ENCODE assay signal across 8 cellular contexts in genomic region chr2:73113634-73113958, GRCh38. TPM values are rescaled to one million over a fixed set of nuclear protein-coding genes. Genes with fewer than 3 reads are reported as not detected.
DNase-seq lines count a peak whose midpoint lies in the region; ATAC-seq, FAIRE-seq and TF ChIP-seq lines count a peak whose summit lies in the region.

No MANE protein-coding gene starts in this region.

- H3K4me3 ChIP-seq in astrocyte (ENCODE audit: insufficient read depth, low read depth, low read length), result peak overlapping the region; percentile 68
- peak overlapping the region; percentile 61 to 87 (median 78) for H3K4me3 ChIP-seq in liver (ENCODE audit: low read depth in 1 of 3, low read length in 3 of 3)
- H3K4me3 ChIP-seq in thymus (ENCODE audit: low read length), result peak overlapping the region; percentile 59

- ATAC-seq in GM21515 (IDR thresholded peaks at IDR 0.05; ENCODE audit: unreplicated experiment), result no peak

- peaks cover 27% of the 10 kb centered on the region for H3K4me1 Mint-ChIP-seq in activated T-cell treated with anti-CD3 and anti-CD28 coated beads, Interleukin-2, amount 50 U/mL, for 24 hours (ENCODE audit: low read depth)
- peaks cover 14% of the 10 kb centered on the region for H3K4me1 Mint-ChIP-seq in astrocyte (ENCODE audit: low read depth, unreplicated experiment)

- H3K9me3 ChIP-seq in astrocyte (ENCODE audit: insufficient read depth, low read depth, low read length) (no peaks in the 10 kb centered on the region), liver (ENCODE audit: control insufficient read depth in 4 of 4, low read length in 3 of 4) (no peaks in the 10 kb centered on the region), thymus (ENCODE audit: control insufficient read depth) (no peaks in the 10 kb centered on the region)

- H3K9me3 Mint-ChIP-seq in activated T-cell treated with anti-CD3 and anti-CD28 coated beads, Interleukin-2, amount 50 U/mL, for 24 hours, result no peaks in the 10 kb centered on the region
- H3K9me3 Mint-ChIP-seq in astrocyte (ENCODE audit: unreplicated experiment), result no peaks in the 10 kb centered on the region

- no peak overlapping the region for H3K27ac Mint-ChIP-seq in activated T-cell treated with anti-CD3 and anti-CD28 coated beads, Interleukin-2, amount 50 U/mL, for 24 hours
- peak overlapping the region; percentile 66 for H3K27ac Mint-ChIP-seq in astrocyte (ENCODE audit: unreplicated experiment)

- TF ChIP-seq RAD21 in liver (IDR thresholded peaks at IDR 0.05), result no peak

- peaks cover 40% of the 10 kb centered on the region for H3K79me2 ChIP-seq in astrocyte (ENCODE audit: insufficient read depth, low read length)

- H3K27ac ChIP-seq in astrocyte (ENCODE audit: low read depth, low read length) (peak overlapping the region; percentile 96), liver (ENCODE audit: low read depth in 1 of 2, low read length in 2 of 2) (peak overlapping the region; percentile 73 to 77), thymus (ENCODE audit: low read depth) (no peak overlapping the region)

- peak overlapping the region; percentile 96 for H3K9ac ChIP-seq in astrocyte (ENCODE audit: low read length)
- H3K9ac ChIP-seq in liver (ENCODE audit: low read depth in 1 of 2, low read length in 2 of 2), result no peak overlapping the region

- peak overlapping the region; percentile 97 for H3K4me2 ChIP-seq in astrocyte (ENCODE audit: low read length)

- FAIRE-seq in astrocyte (lab: Jason Lieb, UNC), result no peak

- H3K27me3 ChIP-seq in astrocyte (ENCODE audit: insufficient read depth, low read length), result no peaks in the 10 kb centered on the region
- no peaks in the 10 kb centered on the region for H3K27me3 ChIP-seq in liver (ENCODE audit: control insufficient read depth in 4 of 4, insufficient read depth in 4 of 4, low read length in 3 of 4)
- H3K27me3 ChIP-seq in thymus (ENCODE audit: control insufficient read depth, insufficient read depth), result peaks cover 45% of the 10 kb centered on the region

- H4K20me1 ChIP-seq in astrocyte (ENCODE audit: insufficient read depth, low read length), result peaks cover 35% of the 10 kb centered on the region

- H3K36me3 Mint-ChIP-seq in activated T-cell treated with anti-CD3 and anti-CD28 coated beads, Interleukin-2, amount 50 U/mL, for 24 hours (ENCODE audit: low read depth), result no peaks in the 10 kb centered on the region
- peaks cover 4% of the 10 kb centered on the region for H3K36me3 Mint-ChIP-seq in astrocyte (ENCODE audit: low read depth, unreplicated experiment)

- H3K4me1 ChIP-seq in astrocyte (ENCODE audit: insufficient read depth, low read length), result peaks cover 20% of the 10 kb centered on the region
- peaks cover 2 to 13% (median 11%) of the 10 kb centered on the region in 4 donors for H3K4me1 ChIP-seq in liver (ENCODE audit: control insufficient read depth in 4 of 4, insufficient read depth in 4 of 4, low read length in 3 of 4)
- peaks cover 3% of the 10 kb centered on the region for H3K4me1 ChIP-seq in thymus (ENCODE audit: control insufficient read depth, insufficient read depth, low read length)

- H3K36me3 ChIP-seq in astrocyte (ENCODE audit: insufficient read depth, low read length) (no peaks in the 10 kb centered on the region), liver (ENCODE audit: control insufficient read depth in 4 of 4, insufficient read depth in 3 of 4, low read depth in 1 of 4, low read length in 3 of 4) (no peaks in the 10 kb centered on the region), thymus (ENCODE audit: control insufficient read depth, insufficient read depth) (no peaks in the 10 kb centered on the region)

- peak overlapping the region; percentile 63 for H3K4me3 Mint-ChIP-seq in activated T-cell treated with anti-CD3 and anti-CD28 coated beads, Interleukin-2, amount 50 U/mL, for 24 hours
- H3K4me3 Mint-ChIP-seq in astrocyte (ENCODE audit: unreplicated experiment), result peak overlapping the region; percentile 76

- no peak for DNase-seq in activated T-cell treated with anti-CD3 and anti-CD28 coated beads, Interleukin-2, amount 50 U/mL, for 24 hours
- DNase-seq in activated T-cell treated with anti-CD3 and anti-CD28 coated beads, Interleukin-2, amount 50 U/mL, for 48 hours, result no peak
- peak; percentile 85 for DNase-seq in astrocyte (ENCODE audit: low read depth)
- no peak for DNase-seq in globus pallidus (ENCODE audit: low spot score)
- no peak for DNase-seq in stimulated activated CD4-positive, alpha-beta T cell treated with anti-CD3 and anti-CD28 coated beads, Interleukin-15, amount 100 ng/mL, for 24 hours

- peaks cover 4% of the 10 kb centered on the region for H3K27me3 Mint-ChIP-seq in activated T-cell treated with anti-CD3 and anti-CD28 coated beads, Interleukin-2, amount 50 U/mL, for 24 hours
- H3K27me3 Mint-ChIP-seq in astrocyte (ENCODE audit: low read depth, unreplicated experiment), result peaks cover 4% of the 10 kb centered on the region

- TF ChIP-seq CTCF in astrocyte (IDR thresholded peaks at IDR 0.05; ENCODE audit: insufficient read depth, low read depth, low read length) (no peak), liver (IDR thresholded peaks at IDR 0.05; ENCODE audit: low read depth, low read length, missing input control) (no peak)

- 27% methylated on average over 5 of the region's 5 CpGs for WGBS in liver
- 35% methylated on average over 5 of the region's 5 CpGs for WGBS in thymus

- H2AFZ ChIP-seq in astrocyte (ENCODE audit: low read depth, low read length), result no peak overlapping the region

TF ChIP-seq in liver, 16 proteins besides CTCF, POLR2A, EP300 and RAD21:
- TF ChIP-seq YY1 (IDR thresholded peaks at IDR 0.05), result no peak
- no peak for TF ChIP-seq FOXA2 (IDR thresholded peaks at IDR 0.05)
- TF ChIP-seq ATF3 (IDR thresholded peaks at IDR 0.05), result no peak
- TF ChIP-seq TAF1 (conservative IDR thresholded peaks at IDR 0.05), result no peak
- TF ChIP-seq ZBTB33 (IDR thresholded peaks at IDR 0.05), result no peak
- no peak for TF ChIP-seq NR2F2 (IDR thresholded peaks at IDR 0.05)
- no peak for TF ChIP-seq SP1 (IDR thresholded peaks at IDR 0.05)

RNA-seq across cellular contexts. Expression of gene RAB11FIP5, which starts 0.8 kb away (rescaled TPM):
- 56.0 and 70.5 TPM in 2 replicates for total RNA-seq in astrocyte
- 1 to 10 TPM; 2.8 to 8.1 TPM for total RNA-seq in liver
- polyA plus RNA-seq in liver, result 1 to 10 TPM; 4.1 to 6.8 TPM
- 3.8 TPM for polyA plus RNA-seq in thymus

RNA-seq across cellular contexts. Expression of gene SFXN5, which starts 42.1 kb away (rescaled TPM):
- total RNA-seq in astrocyte (14.9 and 15.9 TPM in 2 replicates), liver (10 to 100 TPM; 23.3 to 58.2 TPM)
- polyA plus RNA-seq in liver (10 to 100 TPM; 23.9 to 35.1 TPM), thymus (6.2 TPM)
